30 cellular contexts compared by ENCODE assay signal in the genomic region with DNA sequence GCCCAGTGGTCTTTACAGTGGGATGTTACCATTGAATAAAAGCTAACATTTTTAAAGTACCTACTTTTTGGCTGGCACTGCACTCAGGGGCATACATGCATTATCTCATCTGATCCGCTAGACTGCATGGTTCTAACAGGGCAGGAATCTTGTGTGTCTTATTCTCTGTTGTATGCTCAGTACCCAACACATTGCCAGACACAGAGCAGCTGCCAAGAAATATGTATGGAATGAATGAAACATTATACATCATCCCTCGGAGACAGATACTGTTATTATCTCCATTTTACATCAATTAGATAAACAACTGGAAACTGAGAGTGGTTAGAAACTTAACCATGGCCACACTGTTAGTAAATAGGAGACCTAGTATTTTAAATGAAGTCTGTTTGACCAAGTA.
DNase-seq lines count a peak whose midpoint lies in the region; TF ChIP-seq lines count a peak whose summit lies in the region.
"Had no signal": no experiment of that assay in that cellular context is flagged by ENCODE, and none has a peak within 500 bp of the region (broad histone marks: within the 10 kb centered on the region; RNA-seq: fewer than 3 reads in every experiment).

No MANE protein-coding gene starts in this region.

- H3K27ac ChIP-seq in brain microvascular endothelial cell (peak overlapping the region; percentile 10), mesenchymal stem cell (ENCODE audit: low read length, poor library complexity, severe bottlenecking) (no peak overlapping the region), transverse colon (no peak overlapping the region), endodermal cell (ENCODE audit: low read depth, low read length) (no peak overlapping the region)
- H3K27ac ChIP-seq: BLaER1, colonic mucosa, esophagus squamous epithelium, gastroesophageal sphincter, right lobe of liver, suprapubic skin had no signal

- H3K14ac ChIP-seq in mesenchymal stem cell (ENCODE audit: low read length in 2 of 2) = no peak overlapping the region

- TF ChIP-seq EP300 in transverse colon (IDR thresholded peaks at IDR 0.05; ENCODE audit: low read depth) = no peak

- peaks cover 16% of the 10 kb centered on the region for H3K4me1 Mint-ChIP-seq in endodermal cell
- H3K4me1 Mint-ChIP-seq: activated CD4-positive, alpha-beta T cell treated with anti-CD3 and anti-CD28 coated beads for 36 hours; activated naive CD8-positive, alpha-beta T cell treated with anti-CD3 and anti-CD28 coated beads, Interleukin-2, amount 50 U/mL, for 24 hours; immature natural killer cell; memory B cell; stimulated activated naive B cell treated with anti-CD40 and anti-IgM and Interleukin-4, amounts not matched to agents 10 μg/mL and 1 μg/mL and 100 μg/mL, for 72 hours had no signal

- no peak overlapping the region for H2AFZ ChIP-seq in mesenchymal stem cell (ENCODE audit: low read depth, low read length)

- no peak overlapping the region for H4K91ac ChIP-seq in mesenchymal stem cell (ENCODE audit: low read length)

- no peak overlapping the region for H4K8ac ChIP-seq in mesenchymal stem cell (ENCODE audit: low read length)

- H3K4me3 Mint-ChIP-seq in endodermal cell = no peak overlapping the region
- H3K4me3 Mint-ChIP-seq: activated CD4-positive, alpha-beta T cell treated with anti-CD3 and anti-CD28 coated beads for 36 hours; activated naive CD8-positive, alpha-beta T cell treated with anti-CD3 and anti-CD28 coated beads, Interleukin-2, amount 50 U/mL, for 24 hours; immature natural killer cell; memory B cell; stimulated activated naive B cell treated with anti-CD40 and anti-IgM and Interleukin-4, amounts not matched to agents 10 μg/mL and 1 μg/mL and 100 μg/mL, for 72 hours; T-helper 1 cell treated with Interleukin-12 subunit alpha and Interleukin-12 subunit beta and Interleukin-4 antibody, amounts not matched to agents 30 μg/mL and 1 μg/mL, for 36 hours had no signal

- peak; percentile 72 for DNase-seq in EH (ENCODE audit: low read depth)
- peak; percentile 20 for DNase-seq in NCI-H2081 treated with DMSO at 0.1 percent for 48 hours (lab: John Stamatoyannopoulos, UW)
- peak; percentile 75 for DNase-seq in brain microvascular endothelial cell
- DNase-seq in mesenchymal stem cell = peak; percentile 24
- no peak for DNase-seq in GM10266 (ENCODE audit: extremely low spot score)
- DNase-seq in transverse colon = no peak
- no peak for DNase-seq in SW 1271 (lab: John Stamatoyannopoulos, UW)
- DNase-seq in endodermal cell = no peak
- DNase-seq: activated CD4-positive, alpha-beta T cell treated with anti-CD3 and anti-CD28 coated beads for 36 hours; activated effector memory CD4-positive, alpha-beta T cell treated with anti-CD3 and anti-CD28 coated beads, Interleukin-2, amount 50 U/mL, for 16 hours; activated naive CD8-positive, alpha-beta T cell treated with anti-CD3 and anti-CD28 coated beads, Interleukin-2, amount 50 U/mL, for 24 hours; colonic mucosa; COR-L47; DMS53; esophagus squamous epithelium; GF-D8; hypothalamus; immature natural killer cell; KG1; MG63; NCI-H1436; NCI-H510A treated with DMSO at 0.1 percent for 48 hours; right lobe of liver; stimulated activated naive B cell treated with anti-CD40 and anti-IgM and Interleukin-4, amounts not matched to agents 10 μg/mL and 1 μg/mL and 100 μg/mL, for 72 hours had no signal

- H3K4me2 ChIP-seq in mesenchymal stem cell (ENCODE audit: low read length, poor library complexity, severe bottlenecking) = no peak overlapping the region
- H3K4me2 ChIP-seq: BLaER1 had no signal

- H2BK12ac ChIP-seq in mesenchymal stem cell (ENCODE audit: low read length in 2 of 2) = no peak overlapping the region

- H3K27me3 ChIP-seq in brain microvascular endothelial cell (replicated peaks) (no peaks in the 10 kb centered on the region), mesenchymal stem cell (ENCODE audit: control insufficient read depth in 1 of 2, insufficient read depth in 1 of 2, low read length in 2 of 2) (no peaks in the 10 kb centered on the region), transverse colon (no peaks in the 10 kb centered on the region), endodermal cell (ENCODE audit: control insufficient read depth, insufficient read depth, low read length, poor library complexity, severe bottlenecking) (no peaks in the 10 kb centered on the region)
- H3K27me3 ChIP-seq: BLaER1, colonic mucosa, esophagus squamous epithelium, gastroesophageal sphincter, MG63, right lobe of liver, suprapubic skin had no signal

- peaks cover 6% of the 10 kb centered on the region for H3K27me3 Mint-ChIP-seq in endodermal cell (ENCODE audit: insufficient read depth)
- H3K27me3 Mint-ChIP-seq: activated CD4-positive, alpha-beta T cell treated with anti-CD3 and anti-CD28 coated beads for 36 hours; activated naive CD8-positive, alpha-beta T cell treated with anti-CD3 and anti-CD28 coated beads, Interleukin-2, amount 50 U/mL, for 24 hours; memory B cell; stimulated activated naive B cell treated with anti-CD40 and anti-IgM and Interleukin-4, amounts not matched to agents 10 μg/mL and 1 μg/mL and 100 μg/mL, for 72 hours had no signal

- H3K79me1 ChIP-seq in mesenchymal stem cell (replicated peaks; ENCODE audit: low read length, poor library complexity, severe bottlenecking) = no peaks in the 10 kb centered on the region

- H2BK5ac ChIP-seq in mesenchymal stem cell (ENCODE audit: low read depth, low read length, poor library complexity, severe bottlenecking) = no peak overlapping the region

- H3K36me3 ChIP-seq in brain microvascular endothelial cell (replicated peaks) = no peaks in the 10 kb centered on the region
- no peaks in the 10 kb centered on the region for H3K36me3 ChIP-seq in mesenchymal stem cell (ENCODE audit: control insufficient read depth in 1 of 2, insufficient read depth in 2 of 2, low read depth in 1 of 2, low read length in 2 of 2)
- no peaks in the 10 kb centered on the region for H3K36me3 ChIP-seq in transverse colon
- no peaks in the 10 kb centered on the region for H3K36me3 ChIP-seq in endodermal cell (ENCODE audit: control insufficient read depth, insufficient read depth, low read length)
- H3K36me3 ChIP-seq: BLaER1, colonic mucosa, esophagus squamous epithelium, gastroesophageal sphincter, MG63, right lobe of liver, suprapubic skin had no signal

- H3K9me3 Mint-ChIP-seq in endodermal cell = no peaks in the 10 kb centered on the region

- no peak overlapping the region for H3K4me3 ChIP-seq in brain microvascular endothelial cell (ENCODE audit: low read depth, low read length)
- no peak overlapping the region for H3K4me3 ChIP-seq in mesenchymal stem cell (ENCODE audit: insufficient read depth in 1 of 2, low read depth in 1 of 2, low read length in 2 of 2)
- no peak overlapping the region for H3K4me3 ChIP-seq in transverse colon
- no peak overlapping the region for H3K4me3 ChIP-seq in endodermal cell (ENCODE audit: low read length)
- H3K4me3 ChIP-seq: BLaER1, colonic mucosa, esophagus squamous epithelium, gastroesophageal sphincter, MG63, right lobe of liver, suprapubic skin had no signal

- in situ Hi-C loops in brain microvascular endothelial cell (cut with HindIII; ENCODE audit: low pct_ligation_motif_present, low sequenced_read_pairs) = no loop called here
- in situ Hi-C loops in transverse colon (cut with MboI; ENCODE audit: low pct_ligation_motif_present in 1 of 4, low pct_unique_long_range_greater_than_20kb in 1 of 4, low sequenced_read_pairs in 3 of 4) = no loop called here

- H3K9ac ChIP-seq in mesenchymal stem cell (ENCODE audit: low read length) (no peak overlapping the region), endodermal cell (ENCODE audit: extremely low read depth, low read length, poor library complexity, severe bottlenecking) (no peak overlapping the region)
- H3K9ac ChIP-seq: BLaER1 had no signal

- no peak for TF ChIP-seq CTCF in brain microvascular endothelial cell (IDR thresholded peaks at IDR 0.05; ENCODE audit: low read depth, low read length, missing control alignments)
- TF ChIP-seq CTCF in GM10266 (IDR thresholded peaks at IDR 0.05; ENCODE audit: control insufficient read depth, insufficient read depth, low read depth, missing control alignments) = no peak
- no peak for TF ChIP-seq CTCF in transverse colon (IDR thresholded peaks at IDR 0.05)
- TF ChIP-seq CTCF in endodermal cell (conservative IDR thresholded peaks at IDR 0.05) = no peak

- H3K4me1 ChIP-seq in mesenchymal stem cell (ENCODE audit: control insufficient read depth, insufficient read depth, low read depth, low read length) (no peaks in the 10 kb centered on the region), transverse colon (no peaks in the 10 kb centered on the region), endodermal cell (ENCODE audit: control insufficient read depth, insufficient read depth, low read length) (no peaks in the 10 kb centered on the region)
- H3K4me1 ChIP-seq: BLaER1, colonic mucosa, esophagus squamous epithelium, right lobe of liver, suprapubic skin had no signal

- H2BK15ac ChIP-seq in mesenchymal stem cell (ENCODE audit: low read depth, poor library complexity, severe bottlenecking) = no peak overlapping the region

- intact Hi-C loops in transverse colon (cut with DNase I; ENCODE audit: low total_unique reads) = no loop called here

- no peak overlapping the region for H2BK120ac ChIP-seq in mesenchymal stem cell (ENCODE audit: low read depth, low read length)

- H3K27ac Mint-ChIP-seq in endodermal cell = no peak overlapping the region
- H3K27ac Mint-ChIP-seq: activated CD4-positive, alpha-beta T cell treated with anti-CD3 and anti-CD28 coated beads for 36 hours; activated naive CD8-positive, alpha-beta T cell treated with anti-CD3 and anti-CD28 coated beads, Interleukin-2, amount 50 U/mL, for 24 hours; immature natural killer cell; memory B cell; progenitor cell of endocrine pancreas; stimulated activated naive B cell treated with anti-CD40 and anti-IgM and Interleukin-4, amounts not matched to agents 10 μg/mL and 1 μg/mL and 100 μg/mL, for 72 hours; T-helper 1 cell treated with Interleukin-12 subunit alpha and Interleukin-12 subunit beta and Interleukin-4 antibody, amounts not matched to agents 30 μg/mL and 1 μg/mL, for 36 hours had no signal

- no peak overlapping the region for H3K23ac ChIP-seq in mesenchymal stem cell (ENCODE audit: low read length in 2 of 2)

- no peak overlapping the region for H2AK5ac ChIP-seq in mesenchymal stem cell (ENCODE audit: low read length, severe bottlenecking)

- no peak for TF ChIP-seq POLR2A in transverse colon (IDR thresholded peaks at IDR 0.05)

- 60% methylated on average over 1 of the region's 2 CpGs for WGBS in mesenchymal stem cell
- WGBS in transverse colon (ENCODE audit: low coverage in 1 of 2), 2 donors = 29 to 45% methylated on average over 1 to 2 of the region's 2 CpGs
- WGBS in endodermal cell (ENCODE audit: insufficient coverage in 1 of 2, insufficient read length in 1 of 2), 2 experiments = 95% methylated on average over 1 of the region's 2 CpGs; no CpG with 5 or more reads in 1 of the 2 experiments

- H3K9me3 ChIP-seq in mesenchymal stem cell (ENCODE audit: control insufficient read depth, low read length) (no peaks in the 10 kb centered on the region), transverse colon (no peaks in the 10 kb centered on the region), endodermal cell (ENCODE audit: control insufficient read depth, low read length) (no peaks in the 10 kb centered on the region)
- H3K9me3 ChIP-seq: BLaER1, colonic mucosa, esophagus squamous epithelium, gastroesophageal sphincter, MG63, right lobe of liver, suprapubic skin had no signal

- H3K36me3 Mint-ChIP-seq in endodermal cell (ENCODE audit: low read depth) = no peaks in the 10 kb centered on the region
- H3K36me3 Mint-ChIP-seq: immature natural killer cell; memory B cell; stimulated activated naive B cell treated with anti-CD40 and anti-IgM and Interleukin-4, amounts not matched to agents 10 μg/mL and 1 μg/mL and 100 μg/mL, for 72 hours had no signal

- no peak overlapping the region for H3K18ac ChIP-seq in mesenchymal stem cell (ENCODE audit: low read depth in 1 of 2, low read length in 2 of 2)

- no peak overlapping the region for H3K4ac ChIP-seq in mesenchymal stem cell (ENCODE audit: low read depth in 1 of 2, low read length in 2 of 2)

Comparison
In these comparisons a context has a peak if more than half of its experiments do, and no peak if none do; other contexts are left out.
1. DNase-seq: peak in EH (single experiment), NCI-H2081 treated with DMSO at 0.1 percent for 48 hours (single experiment), brain microvascular endothelial cell (single experiment) and mesenchymal stem cell (single experiment); none in GM10266 (single experiment), transverse colon (single experiment), SW 1271 (0 of 2) and endodermal cell (single experiment).